ENCODE assay signal across 26 cellular contexts in genomic region chr4:119543187-119543586, GRCh38.
DNase-seq lines count a peak whose midpoint lies in the region; ATAC-seq and TF ChIP-seq lines count a peak whose summit lies in the region.
"Had no signal": no experiment of that assay in that cellular context is flagged by ENCODE, and none has a peak within 500 bp of the region (broad histone marks: within the 10 kb centered on the region; RNA-seq: fewer than 3 reads in every experiment).

No MANE protein-coding gene starts in this region.

- H3K4me1 Mint-ChIP-seq in CD4-positive, alpha-beta memory T cell: no peaks in the 10 kb centered on the region
- H3K4me1 Mint-ChIP-seq: CD14-positive monocyte, GM23338, H9 had no signal

- H3K4me1 ChIP-seq in heart left ventricle: peaks cover 0 to 7% (median 0%) of the 10 kb centered on the region in 12 donors
- H3K4me1 ChIP-seq in ascending aorta: peaks cover 3 to 6% of the 10 kb centered on the region in 2 donors
- peaks cover 0 to 38% (median 2%) of the 10 kb centered on the region in 3 donors for H3K4me1 ChIP-seq in gastroesophageal sphincter
- peaks cover 0 to 70% (median 19%) of the 10 kb centered on the region in 4 donors for H3K4me1 ChIP-seq in tibial artery
- no peaks in the 10 kb centered on the region for H3K4me1 ChIP-seq in CD4-positive, alpha-beta memory T cell (ENCODE audit: insufficient read depth, low read length)
- H3K4me1 ChIP-seq: BE2C had no signal

- intact Hi-C loops in heart left ventricle (cut with DNase I) (no loop called here), cardiac septum (cut with DNase I) (no loop called here), ascending aorta (cut with DNase I) (no loop called here), tibial artery (cut with DNase I; ENCODE audit: low total_unique reads) (no loop called here)
- intact Hi-C loops in CD4-positive, alpha-beta memory T cell (cut with micrococcal nuclease): no loop called here

- H3K9me3 Mint-ChIP-seq in CD4-positive, alpha-beta memory T cell: no peaks in the 10 kb centered on the region
- H3K9me3 Mint-ChIP-seq: CD14-positive monocyte, GM23338, H9 had no signal

- no peaks in the 10 kb centered on the region for H3K27me3 ChIP-seq in heart left ventricle
- no peaks in the 10 kb centered on the region for H3K27me3 ChIP-seq in ascending aorta
- no peaks in the 10 kb centered on the region for H3K27me3 ChIP-seq in gastroesophageal sphincter
- no peaks in the 10 kb centered on the region for H3K27me3 ChIP-seq in tibial artery
- no peaks in the 10 kb centered on the region for H3K27me3 ChIP-seq in CD4-positive, alpha-beta memory T cell (ENCODE audit: insufficient read depth, low read length)
- H3K27me3 ChIP-seq: BE2C, SJSA1 had no signal

- ATAC-seq in heart left ventricle (no peak), gastroesophageal sphincter (no peak), GM19463 (IDR thresholded peaks at IDR 0.05; ENCODE audit: unreplicated experiment) (no peak)
- ATAC-seq: GM23338, Right ventricle myocardium inferior had no signal

- POLR2A ChIA-PET in CD4-positive, alpha-beta memory T cell (lab: Charles Lee; ENCODE audit: partially characterized antibody): no interaction called here

- no peaks in the 10 kb centered on the region for H3K27me3 Mint-ChIP-seq in CD4-positive, alpha-beta memory T cell

- TF ChIP-seq CTCF in heart left ventricle (IDR thresholded peaks at IDR 0.05): no peak
- TF ChIP-seq CTCF in ascending aorta (IDR thresholded peaks at IDR 0.05): no peak
- no peak for TF ChIP-seq CTCF in gastroesophageal sphincter (IDR thresholded peaks at IDR 0.05)
- TF ChIP-seq CTCF in tibial artery (IDR thresholded peaks at IDR 0.05): no peak

- H3K4me3 ChIP-seq in heart left ventricle (no peak overlapping the region), ascending aorta (no peak overlapping the region), gastroesophageal sphincter (no peak overlapping the region), tibial artery (no peak overlapping the region)
- no peak overlapping the region for H3K4me3 ChIP-seq in CD4-positive, alpha-beta memory T cell (ENCODE audit: low read length in 2 of 2)
- H3K4me3 ChIP-seq: GM23338, PC-9, SJSA1 had no signal

- CTCF ChIA-PET in CD4-positive, alpha-beta memory T cell (lab: Charles Lee; ENCODE audit: partially characterized antibody): no interaction called here

- H3K27ac ChIP-seq in heart left ventricle (peak overlapping the region in 10 of 12 donors; percentile 10 to 51 (median 36)), ascending aorta (peak overlapping the region; percentile 29 to 73), gastroesophageal sphincter (peak overlapping the region in 3 of 4 donors; percentile 38 to 56 (median 50)), tibial artery (peak overlapping the region; percentile 51 to 64)
- no peak overlapping the region for H3K27ac ChIP-seq in CD4-positive, alpha-beta memory T cell (ENCODE audit: low read depth, low read length)
- H3K27ac ChIP-seq: PC-9, SJSA1 had no signal

- no peak for TF ChIP-seq POLR2A in heart left ventricle (IDR thresholded peaks at IDR 0.05)
- no peak for TF ChIP-seq POLR2A in gastroesophageal sphincter (IDR thresholded peaks at IDR 0.05)

- H3K9me3 ChIP-seq in heart left ventricle: no peaks in the 10 kb centered on the region
- H3K9me3 ChIP-seq in ascending aorta: no peaks in the 10 kb centered on the region
- no peaks in the 10 kb centered on the region for H3K9me3 ChIP-seq in gastroesophageal sphincter
- H3K9me3 ChIP-seq in tibial artery: no peaks in the 10 kb centered on the region
- no peaks in the 10 kb centered on the region for H3K9me3 ChIP-seq in CD4-positive, alpha-beta memory T cell (ENCODE audit: control insufficient read depth in 1 of 2, low read length in 2 of 2)
- H3K9me3 ChIP-seq: BE2C, SJSA1 had no signal

- peak overlapping the region in 1 of 7 donors; percentile 20 for H3K27ac Mint-ChIP-seq in CD4-positive, alpha-beta memory T cell
- H3K27ac Mint-ChIP-seq: CD14-positive monocyte, GM23338 had no signal

- H3K4me3 Mint-ChIP-seq in CD4-positive, alpha-beta memory T cell: no peak overlapping the region
- H3K4me3 Mint-ChIP-seq: CD14-positive monocyte, GM23338, H9 had no signal

- TF ChIP-seq EP300 in gastroesophageal sphincter (IDR thresholded peaks at IDR 0.05): no peak

- peaks cover 13 to 14% of the 10 kb centered on the region in 2 donors for H3K36me3 Mint-ChIP-seq in CD4-positive, alpha-beta memory T cell

- H3K36me3 ChIP-seq in heart left ventricle: peaks cover 0 to 51% (median 2%) of the 10 kb centered on the region in 9 donors
- peaks cover 0 to 20% of the 10 kb centered on the region in 2 donors for H3K36me3 ChIP-seq in ascending aorta
- peaks cover 0 to 31% of the 10 kb centered on the region in 2 donors for H3K36me3 ChIP-seq in gastroesophageal sphincter
- peaks cover 6 to 23% (median 7%) of the 10 kb centered on the region in 3 donors for H3K36me3 ChIP-seq in tibial artery
- no peaks in the 10 kb centered on the region for H3K36me3 ChIP-seq in CD4-positive, alpha-beta memory T cell (ENCODE audit: insufficient read depth, low read length)
- H3K36me3 ChIP-seq: BE2C had no signal

- DNase-seq in heart left ventricle (no peak), cardiac septum (ENCODE audit: low spot score) (no peak), ascending aorta (ENCODE audit: low spot score in 2 of 2) (no peak), tibial artery (no peak), NCI-H774 (lab: John Stamatoyannopoulos, UW) (no peak)
- DNase-seq in CD4-positive, alpha-beta memory T cell: no peak
- DNase-seq: 8988T, ACHN, BE2C, DMS153, DND-41, H9, Kasumi-1, NCI-H1092 treated with DMSO at 0.1 percent for 48 hours, NCI-H1436, NCI-H187, NCI-H2081 treated with DMSO at 0.1 percent for 48 hours, NCI-H524, NCI-H82, PC-9 had no signal

- WGBS in heart left ventricle, 4 donors: 83 to 87% (median 85%) methylated on average over 1 of the region's 1 CpG
- WGBS in gastroesophageal sphincter (ENCODE audit: low coverage in 1 of 2), 2 donors: 82% methylated on average over 1 of the region's 1 CpG
